Comparison of ENCODE assay signal across 1 cellular context in the genomic region with DNA sequence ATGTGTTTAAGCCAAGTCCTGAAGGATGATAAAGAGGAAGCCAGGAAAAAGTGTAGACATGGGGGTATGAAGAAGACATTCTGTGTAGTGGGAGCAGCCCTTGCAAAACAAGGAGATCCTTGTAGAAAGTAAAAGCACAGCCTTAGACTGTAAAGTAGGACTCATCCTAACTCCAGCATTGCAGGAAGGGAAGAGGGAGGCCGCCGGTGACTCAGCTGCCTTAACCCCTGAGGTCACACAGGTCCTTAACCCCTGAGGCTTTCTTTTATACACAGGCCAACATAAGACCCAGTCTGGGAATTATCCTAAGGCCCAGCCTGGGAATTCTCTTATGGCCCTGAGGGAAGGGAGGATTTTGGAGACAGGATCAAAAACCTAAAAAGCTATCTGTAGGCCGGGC.
TF ChIP-seq lines count a peak whose summit lies in the region.

No MANE protein-coding gene starts in this region.

TF ChIP-seq in endothelial cell of umbilical vein, 7 proteins besides CTCF, POLR2A, EP300 and RAD21:
- no peak for TF ChIP-seq JUN (IDR thresholded peaks at IDR 0.05; ENCODE audit: borderline replicate concordance, insufficient read depth, insufficient read length, low read depth)
- TF ChIP-seq FOS (IDR thresholded peaks at IDR 0.05; ENCODE audit: borderline replicate concordance, insufficient read depth, low read length): peak; percentile 44
